1 cellular context compared by ENCODE assay signal in the genomic region with DNA sequence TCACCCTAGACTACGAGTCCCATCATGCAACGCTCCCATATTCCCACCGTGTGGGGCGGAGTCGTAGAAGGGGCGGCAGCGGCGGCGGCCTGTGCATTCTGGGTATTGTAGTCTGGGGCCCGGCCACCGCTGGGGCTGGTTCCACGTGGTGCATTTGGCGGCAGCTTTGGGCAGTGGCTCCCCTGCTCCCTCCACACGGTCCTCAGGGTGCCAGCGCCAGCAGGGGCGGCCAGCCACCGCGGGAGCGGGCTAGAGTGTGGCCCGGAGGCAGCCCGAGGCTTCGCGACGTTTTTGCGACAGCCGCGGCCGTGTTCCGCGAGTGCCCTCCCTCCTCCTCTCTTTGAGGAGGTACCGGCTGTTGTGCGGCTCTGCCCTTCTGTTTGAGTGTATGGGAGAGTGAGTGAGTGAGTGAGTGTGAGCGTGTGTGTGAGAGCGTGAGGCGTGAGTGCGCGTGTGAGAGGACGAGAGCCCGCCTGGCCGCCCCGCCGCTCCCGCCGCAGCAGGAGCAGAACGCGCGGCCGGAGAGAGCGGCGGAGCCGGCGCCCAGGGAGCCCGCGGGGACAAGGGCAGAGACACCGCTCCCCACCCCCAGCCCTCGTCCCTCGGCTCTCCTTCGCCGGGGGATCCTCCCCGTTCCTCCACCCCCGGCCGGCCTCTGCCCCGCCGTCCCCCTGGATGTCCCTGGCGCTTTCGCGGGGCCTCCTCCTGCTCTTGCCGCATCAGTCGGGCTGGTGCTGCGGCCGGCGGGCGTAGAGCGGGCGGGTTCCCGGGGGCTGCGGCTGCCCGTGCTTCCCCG.
TF ChIP-seq lines count a peak whose summit lies in the region.

Gene CDK8 (plus strand): TSS at position 343 of the 796 bp plus-strand sequence. CDS start 513 bp downstream, outside the sequence.

TF ChIP-seq in H1, 55 proteins besides CTCF, POLR2A, EP300 and RAD21 (continued from another document):
- TF ChIP-seq RXRA (IDR thresholded peaks at IDR 0.05; ENCODE audit: insufficient read depth, low read depth, low read length) (no peak), SIX5 (IDR thresholded peaks at IDR 0.05; ENCODE audit: low read depth, low read length) (peak; percentile 93), BCL11A (IDR thresholded peaks at IDR 0.05; ENCODE audit: low read depth in 2 of 2, low read length in 2 of 2) (no peak), BACH1 (IDR thresholded peaks at IDR 0.05; ENCODE audit: low read length) (no peak), TBP (IDR thresholded peaks at IDR 0.05; ENCODE audit: low read depth, low read length) (peak; percentile 68), POLR2AphosphoS5 (IDR thresholded peaks at IDR 0.05; ENCODE audit: low read depth, low read length) (peak; percentile 60; the same call in 1 of the 2 replicates), EGR1 (IDR thresholded peaks at IDR 0.05; ENCODE audit: borderline replicate concordance, low read depth, low read length) (no peak), SUZ12 (IDR thresholded peaks at IDR 0.05; ENCODE audit: low read length) (0 out of 2 replicates have a peak, but pooled peaks have one; percentile 8)
- TF ChIP-seq, protein P1, sequence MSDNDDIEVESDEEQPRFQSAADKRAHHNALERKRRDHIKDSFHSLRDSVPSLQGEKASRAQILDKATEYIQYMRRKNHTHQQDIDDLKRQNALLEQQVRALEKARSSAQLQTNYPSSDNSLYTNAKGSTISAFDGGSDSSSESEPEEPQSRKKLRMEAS (IDR thresholded peaks at IDR 0.05), result peak; percentile 73
TF ChIP-seq in H1: peak in this region for 13.
